ENCODE assay signal across 27 cellular contexts in genomic region chr7:149544028-149544427, GRCh38.
"Had no signal": no experiment of that assay in that cellular context is flagged by ENCODE, and none has a peak within 500 bp of the region (broad histone marks: within the 10 kb centered on the region; RNA-seq: fewer than 3 reads in every experiment).

No MANE protein-coding gene starts in this region.

- H2AFZ ChIP-seq: hepatocyte had no signal

- H3K27ac ChIP-seq: cardiac muscle cell, hepatocyte, left lung, sigmoid colon, thoracic aorta, WERI-Rb-1 had no signal

- H3K4me2 ChIP-seq: hepatocyte, smooth muscle cell had no signal

- H3K27me3 ChIP-seq: cardiac muscle cell, hepatocyte, left lung, sigmoid colon had no signal

- DNase-seq: activated CD4-positive, alpha-beta T cell treated with anti-CD3 and anti-CD28 coated beads for 4 hours; activated CD4-positive, alpha-beta T cell treated with anti-CD3 and anti-CD28 coated beads, Interleukin-2, amount 50 U/mL, for 48 hours; activated gamma-delta T cell; activated naive CD8-positive, alpha-beta T cell treated with anti-CD3 and anti-CD28 coated beads, Interleukin-2, amount 10 ng/mL, durations not matched to agents 7 days and 5 days; amygdala; cortex of kidney; effector CD4-positive, alpha-beta T cell; glutamatergic neuron; immature natural killer cell; left lung; natural killer cell; retina; sigmoid colon; stimulated activated CD4-positive, alpha-beta T cell treated with anti-CD3 and anti-CD28 coated beads, Interleukin-15, amount 100 ng/mL, for 24 hours; stimulated activated CD4-positive, alpha-beta T cell treated with anti-CD3 and anti-CD28 coated beads, Interleukin-4, amount 100 ng/mL, for 1 hour; stimulated activated naive CD4-positive, alpha-beta T cell treated with Interleukin-2 at 50 U/mL for 16 hours; T-helper 1 cell; WERI-Rb-1 had no signal

- ATAC-seq: left lung, natural killer cell, SK-N-SH treated with all-trans-retinoic acid at 6 μM for 48 hours had no signal

- FAIRE-seq: endometrium, frontal cortex, TTC549 had no signal

- H3K79me2 ChIP-seq: hepatocyte had no signal

- H3K4me1 ChIP-seq: left lung, sigmoid colon had no signal

- H3K4me3 ChIP-seq: cardiac muscle cell, hepatocyte, left lung, lung, sigmoid colon, smooth muscle cell, thoracic aorta had no signal
